34 cellular contexts compared by ENCODE assay signal in genomic region chr12:88539893-88540292, GRCh38. TPM values are rescaled to one million over a fixed set of nuclear protein-coding genes. Genes with fewer than 3 reads are reported as not detected.
"Had no signal": no experiment of that assay in that cellular context is flagged by ENCODE, and none has a peak within 500 bp of the region (broad histone marks: within the 10 kb centered on the region; RNA-seq: fewer than 3 reads in every experiment).

No MANE protein-coding gene starts in this region.

- DNase-seq: activated B cell treated with CpG ODN at 0.5 μM for 24 hours; activated CD4-positive, alpha-beta memory T cell treated with anti-CD3 and anti-CD28 coated beads for 36 hours; activated CD4-positive, alpha-beta T cell treated with anti-CD3 and anti-CD28 coated beads for 4 hours; activated CD4-positive, alpha-beta T cell treated with anti-CD3 and anti-CD28 coated beads, Interleukin-2, amount 10 ng/mL, durations not matched to agents 24 days and 14 days; activated CD4-positive, alpha-beta T cell treated with anti-CD3 and anti-CD28 coated beads, Interleukin-2, amount 50 U/mL, for 1 hour; activated CD4-positive, alpha-beta T cell treated with anti-CD3 and anti-CD28 coated beads, Interleukin-2, amount 50 U/mL, for 4 hours; activated CD4-positive, CD25-positive, alpha-beta regulatory T cell treated with anti-CD3 and anti-CD28 coated beads, Interleukin-2, amount 50 U/mL, for 72 hours; activated CD8-positive, alpha-beta memory T cell treated with anti-CD3 and anti-CD28 coated beads, Interleukin-2, amount 50 U/mL, for 4 hours; activated CD8-positive, alpha-beta T cell treated with anti-CD3 and anti-CD28 coated beads for 36 hours; activated effector memory CD4-positive, alpha-beta T cell treated with anti-CD3 and anti-CD28 coated beads, Interleukin-2, amount 50 U/mL, for 16 hours; activated gamma-delta T cell treated with Interleukin-2 at 50 U/mL for 16 hours; activated naive CD4-positive, alpha-beta T cell; activated naive CD4-positive, alpha-beta T cell treated with anti-CD3 and anti-CD28 coated beads for 36 hours; activated naive CD4-positive, alpha-beta T cell treated with anti-CD3 and anti-CD28 coated beads, Interleukin-2, amount 50 U/mL, for 16 hours; activated naive CD8-positive, alpha-beta T cell treated with anti-CD3 and anti-CD28 coated beads for 36 hours; activated T-cell treated with anti-CD3 and anti-CD28 coated beads for 4 hours; activated T-cell treated with anti-CD3 and anti-CD28 coated beads, Interleukin-2, amount 50 U/mL, for 1 hour; activated T-cell treated with anti-CD3 and anti-CD28 coated beads, Interleukin-2, amount 50 U/mL, for 4 hours; activated T-cell treated with anti-CD3 and anti-CD28 coated beads, Interleukin-2, amount 50 U/mL, for 72 hours; amygdala; anterior cingulate cortex; caudate nucleus; cerebellar nuclear complex; T-helper 1 cell; T-helper 2 cell; T-helper 9 cell had no signal

- FAIRE-seq: bronchial epithelial cell, TTC549 had no signal

- ATAC-seq: activated CD8-positive, alpha-beta T cell treated with anti-CD3 and anti-CD28 coated beads for 36 hours; activated naive CD4-positive, alpha-beta T cell treated with anti-CD3 and anti-CD28 coated beads, Interleukin-2, amount 50 U/mL, for 72 hours; activated T-cell treated with anti-CD3 and anti-CD28 coated beads, Interleukin-2, amount 50 U/mL, for 4 hours; activated T-cell treated with anti-CD3 and anti-CD28 coated beads, Interleukin-2, amount 50 U/mL, for 72 hours; activated T-helper 17 cell treated with anti-CD3 and anti-CD28 coated beads, Interleukin-2, amount 50 U/mL, for 72 hours had no signal

- H3K4me1 ChIP-seq: ascending aorta had no signal

- H3K27ac ChIP-seq: ascending aorta, cardiac muscle cell, VCaP had no signal

- H3K9me3 ChIP-seq: ascending aorta had no signal

- H3K27me3 ChIP-seq: ascending aorta, cardiac muscle cell had no signal

- H3K36me3 ChIP-seq: ascending aorta, cardiac muscle cell had no signal

- H3K4me3 ChIP-seq: ascending aorta, cardiac muscle cell had no signal

RNA-seq across cellular contexts. Expression of gene KITLG, which starts 40.4 kb away (rescaled TPM):
- total RNA-seq: activated B cell treated with CpG ODN at 0.5 μM for 24 hours; activated CD8-positive, alpha-beta T cell treated with anti-CD3 and anti-CD28 coated beads for 36 hours; activated naive CD4-positive, alpha-beta T cell treated with anti-CD3 and anti-CD28 coated beads, Interleukin-2, amount 50 U/mL, for 72 hours; activated T-helper 1 cell treated with anti-CD3 and anti-CD28 coated beads, Interleukin-12 subunit alpha, Interleukin-12 subunit beta, Interleukin-2, Interleukin-4 antibody, amounts not matched to agents 30 ng/mL and 10 ng/mL and 1 ng/mL, durations not matched to agents 14 hours and 24 hours and 36 hours had no signal
